In the genomic region with DNA sequence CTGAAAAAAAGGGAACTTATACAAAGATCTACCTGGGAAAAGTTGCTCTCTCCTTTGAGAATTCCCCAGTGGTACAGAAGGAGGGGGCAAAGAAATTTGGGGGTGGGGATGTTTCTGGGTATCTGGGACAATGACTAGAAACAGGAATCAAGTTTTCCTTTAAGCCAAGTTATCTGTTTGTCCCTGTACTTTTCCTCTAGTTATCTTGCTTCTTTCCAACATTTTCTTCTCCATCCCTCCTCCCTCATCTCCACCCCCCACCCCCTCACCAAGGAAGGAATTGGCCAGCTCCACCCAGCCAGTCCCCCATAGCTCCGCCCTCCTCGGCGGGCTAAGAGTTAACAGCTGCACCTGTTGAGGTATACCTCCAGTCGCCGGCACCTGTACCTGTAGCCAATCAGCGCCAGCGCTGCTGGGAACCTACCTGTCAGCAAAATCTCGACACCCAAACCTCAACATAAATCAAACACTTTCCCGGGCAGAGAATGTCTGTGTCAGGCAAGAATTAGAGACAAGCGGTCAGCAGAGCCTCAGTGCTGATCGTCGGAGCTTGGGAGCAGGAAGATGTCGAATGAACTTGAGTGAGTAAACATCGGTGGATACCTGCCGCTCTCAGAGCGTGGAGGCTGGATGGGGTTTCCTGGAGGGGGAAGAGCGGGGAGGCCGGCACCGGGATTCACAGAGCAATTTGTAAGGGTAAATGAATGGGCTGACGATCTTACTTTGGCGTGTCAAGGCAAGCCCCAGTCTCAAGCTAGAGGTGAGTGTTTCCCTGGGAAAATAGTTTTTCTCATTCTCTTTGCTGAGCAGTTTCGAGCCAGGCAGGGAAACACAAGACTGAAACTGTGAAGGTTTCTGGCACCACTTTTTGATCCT, we compare ENCODE assay signal across 8 cellular contexts. TPM values are rescaled to one million over a fixed set of nuclear protein-coding genes. Genes with fewer than 3 reads are reported as not detected.
DNase-seq lines count a peak whose midpoint lies in the region; ATAC-seq and TF ChIP-seq lines count a peak whose summit lies in the region.

Gene GRHL3, plus strand, starts transcription at position 370 of the 876 bp plus-strand sequence. Its CDS starts 195 bp downstream, at position 565.

- H3K27me3 ChIP-seq in hepatocyte: peaks cover 4% of the 10 kb centered on the region

- H3K4me2 ChIP-seq in hepatocyte: peak within 1 kb of the TSS; percentile 77

- H4K20me1 ChIP-seq in hepatocyte (ENCODE audit: insufficient read depth, poor library complexity, severe bottlenecking): no peaks in the 10 kb centered on the region

- H3K79me2 ChIP-seq in hepatocyte: peaks cover 3% of the 10 kb centered on the region

- peaks cover 5% of the 10 kb centered on the region for H3K36me3 Mint-ChIP-seq in stimulated activated effector memory CD8-positive, alpha-beta T cell treated with anti-CD3 and anti-CD28 coated beads, Interleukin-12 subunit alpha, Interleukin-12 subunit beta, amount 100 ng/mL, for 72 hours

- H3K4me1 ChIP-seq in hepatocyte (ENCODE audit: insufficient read depth): peaks cover 22% of the 10 kb centered on the region

- ATAC-seq in stimulated activated effector memory CD8-positive, alpha-beta T cell treated with anti-CD3 and anti-CD28 coated beads, Interleukin-12 subunit alpha, Interleukin-12 subunit beta, amount 100 ng/mL, for 72 hours: no peak
- ATAC-seq in sciatic nerve: no peak

- no peaks in the 10 kb centered on the region for H3K9me2 ChIP-seq in hepatocyte (replicated peaks; ENCODE audit: insufficient read depth)

- H3K27ac Mint-ChIP-seq in stimulated activated effector memory CD8-positive, alpha-beta T cell treated with anti-CD3 and anti-CD28 coated beads, Interleukin-12 subunit alpha, Interleukin-12 subunit beta, amount 100 ng/mL, for 72 hours: no peak within 1 kb of the TSS

- intact Hi-C loops in sciatic nerve (cut with DNase I): no loop called here

- TF ChIP-seq CTCF in hepatocyte (IDR thresholded peaks at IDR 0.05; ENCODE audit: poor library complexity): no peak

- H3K4me1 Mint-ChIP-seq in stimulated activated effector memory CD8-positive, alpha-beta T cell treated with anti-CD3 and anti-CD28 coated beads, Interleukin-12 subunit alpha, Interleukin-12 subunit beta, amount 100 ng/mL, for 72 hours: peaks cover 42% of the 10 kb centered on the region

- H3K4me3 ChIP-seq in hepatocyte: peak within 1 kb of the TSS; percentile 11

- H3K36me3 ChIP-seq in hepatocyte (replicated peaks; ENCODE audit: insufficient read depth, low read depth): no peaks in the 10 kb centered on the region

- H3K9me3 Mint-ChIP-seq in stimulated activated effector memory CD8-positive, alpha-beta T cell treated with anti-CD3 and anti-CD28 coated beads, Interleukin-12 subunit alpha, Interleukin-12 subunit beta, amount 100 ng/mL, for 72 hours: no peaks in the 10 kb centered on the region

- peak within 1 kb of the TSS; percentile 3 for H3K27ac ChIP-seq in hepatocyte

- peak within 1 kb of the TSS; percentile 46 for H3K4me3 Mint-ChIP-seq in stimulated activated effector memory CD8-positive, alpha-beta T cell treated with anti-CD3 and anti-CD28 coated beads, Interleukin-12 subunit alpha, Interleukin-12 subunit beta, amount 100 ng/mL, for 72 hours

- peak within 1 kb of the TSS; percentile 25 for H2AFZ ChIP-seq in hepatocyte

- DNase-seq in SIG-M5 treated with dmso at 0.1 percent for 504 hours (lab: John Stamatoyannopoulos, UW; ENCODE audit: unreplicated experiment) (peak; percentile 10), SIG-M5 (lab: John Stamatoyannopoulos, UW) (no peak), RPMI8226 (peak; percentile 94), hepatocyte (ENCODE audit: low spot score) (peak; percentile 76), sciatic nerve (ENCODE audit: low spot score) (no peak), Ammon's horn (ENCODE audit: low spot score) (no peak)
- no peak for DNase-seq in stimulated activated effector memory CD8-positive, alpha-beta T cell treated with anti-CD3 and anti-CD28 coated beads, Interleukin-12 subunit alpha, Interleukin-12 subunit beta, amount 100 ng/mL, for 72 hours (ENCODE audit: low spot score in 2 of 2)
- no peak for DNase-seq in stimulated activated CD4-positive, alpha-beta T cell treated with anti-CD3 and anti-CD28 coated beads, Interleukin-2, amount 100 ng/mL, for 48 hours

- WGBS in hepatocyte (ENCODE audit: low lambda C conversion rate, missing lambda C conversion rate): 4% methylated on average over 22 of the region's 22 CpGs

- H3K9me3 ChIP-seq in hepatocyte (ENCODE audit: low read depth): no peaks in the 10 kb centered on the region

RNA-seq across cellular contexts. Expression of gene GRHL3, which starts in this region (rescaled TPM):
- total RNA-seq in hepatocyte: 2.4 and 2.7 TPM in 2 replicates
- 6.9 and 7.9 TPM in 2 replicates for polyA plus RNA-seq in hepatocyte
- total RNA-seq in sciatic nerve: not detected

Comparison
In these comparisons a context has a peak if more than half of its experiments do, and no peak if none do; other contexts are left out.
1. DNase-seq: peak in SIG-M5 treated with dmso at 0.1 percent for 504 hours (single experiment), RPMI8226 (single experiment) and hepatocyte (single experiment); none in SIG-M5 (single experiment), stimulated activated effector memory CD8-positive, alpha-beta T cell treated with anti-CD3 and anti-CD28 coated beads, Interleukin-12 subunit alpha, Interleukin-12 subunit beta, amount 100 ng/mL, for 72 hours (0 of 2), sciatic nerve (single experiment), Ammon's horn (single experiment) and stimulated activated CD4-positive, alpha-beta T cell treated with anti-CD3 and anti-CD28 coated beads, Interleukin-2, amount 100 ng/mL, for 48 hours (0 of 2).